ENCODE assay signal across 17 cellular contexts in genomic region chr13:31595568-31595967, GRCh38.
"Had no signal": no experiment of that assay in that cellular context is flagged by ENCODE, and none has a peak within 500 bp of the region (broad histone marks: within the 10 kb centered on the region; RNA-seq: fewer than 3 reads in every experiment).

No MANE protein-coding gene starts in this region.

- H3K27ac ChIP-seq: dorsolateral prefrontal cortex, skin epidermis had no signal

- H3K27me3 ChIP-seq: dorsolateral prefrontal cortex had no signal

- H3K4me3 ChIP-seq: dorsolateral prefrontal cortex, skin epidermis had no signal

- ATAC-seq: activated CD8-positive, alpha-beta memory T cell treated with anti-CD3 and anti-CD28 coated beads, Interleukin-2, amount 10 ng/mL, durations not matched to agents 7 days and 5 days; left lobe of liver; SK-N-SH treated with all-trans-retinoic acid at 6 μM for 48 hours; T-cell had no signal

- DNase-seq: activated CD4-positive, alpha-beta memory T cell treated with anti-CD3 and anti-CD28 coated beads, Interleukin-2, amount 10 ng/mL, durations not matched to agents 7 days and 5 days; activated CD4-positive, alpha-beta T cell treated with anti-CD3 and anti-CD28 coated beads for 48 hours; activated CD4-positive, CD25-positive, alpha-beta regulatory T cell; activated CD8-positive, alpha-beta memory T cell treated with anti-CD3 and anti-CD28 coated beads, Interleukin-2, amount 10 ng/mL, durations not matched to agents 7 days and 5 days; amniotic stem cell; caudate nucleus; dorsolateral prefrontal cortex; hippocampal formation; islet precursor cell; midbrain; nephron progenitor cell; occipital lobe; T-cell; T-helper 9 cell had no signal
